In the genomic region with DNA sequence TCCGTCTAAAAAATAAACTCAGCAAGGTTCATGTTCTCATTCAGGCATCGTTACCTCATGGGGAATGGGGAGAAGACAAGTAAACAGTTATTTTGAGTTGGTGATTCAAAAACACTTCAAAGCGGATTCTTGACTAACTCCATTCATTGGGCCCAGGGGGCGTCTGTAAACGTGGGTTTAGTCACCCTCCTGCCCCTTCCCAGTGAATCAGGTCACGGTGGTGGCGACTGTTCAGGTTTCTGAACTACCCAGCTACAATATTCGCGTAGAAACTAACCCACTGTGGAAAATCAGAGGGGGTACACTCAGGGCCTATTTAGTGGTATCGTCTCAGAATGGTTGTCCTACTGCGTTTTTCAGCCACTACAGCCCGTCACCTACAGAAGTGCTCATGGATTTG, we compare ENCODE assay signal across 1 cellular context.
TF ChIP-seq lines count a peak whose summit lies in the region.

No MANE protein-coding gene starts in this region.

TF ChIP-seq in GM12878, 131 proteins besides CTCF, POLR2A, EP300 and RAD21:
- TF ChIP-seq POU2F2 (IDR thresholded peaks at IDR 0.05; ENCODE audit: borderline replicate concordance, low read depth, low read length) (no peak), NR2C1 (IDR thresholded peaks at IDR 0.05) (no peak)
